ENCODE assay signal across 1 cellular context in the genomic region with DNA sequence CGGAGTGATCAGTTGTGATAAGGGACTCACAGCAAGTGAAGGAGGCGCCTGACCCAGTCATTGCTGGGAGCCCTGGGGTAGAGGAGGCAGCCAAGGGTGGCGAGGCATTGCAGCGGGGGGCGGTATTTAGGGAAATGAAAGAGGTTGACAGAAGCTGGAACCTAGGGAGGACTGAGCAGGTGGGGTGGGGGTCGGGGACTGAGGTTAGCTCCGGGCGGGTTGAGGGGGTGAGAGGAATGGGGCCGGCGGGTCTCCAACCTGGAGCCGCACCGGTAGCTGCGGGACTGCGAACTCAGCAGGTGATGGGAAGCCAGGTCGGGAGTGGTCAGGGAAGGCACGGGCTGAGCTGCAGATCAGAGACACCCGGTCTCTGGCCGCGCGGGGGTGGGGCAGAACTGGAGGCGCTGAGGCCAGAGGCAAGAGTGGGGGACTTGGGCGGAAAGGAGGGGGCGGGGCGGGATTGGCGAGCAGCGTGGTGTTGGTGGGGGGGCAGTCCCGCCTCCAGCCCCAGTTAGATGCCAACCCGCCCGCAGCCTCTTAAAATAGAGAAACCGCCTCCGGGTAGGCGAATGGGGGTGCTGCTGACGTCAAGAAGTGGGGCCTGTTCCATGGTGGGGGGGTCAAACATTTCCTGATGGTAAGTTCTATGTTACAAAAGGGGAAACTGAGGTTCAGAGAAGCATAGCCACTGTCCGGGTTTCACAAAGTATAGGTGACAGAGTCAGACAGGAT.
TF ChIP-seq lines count a peak whose summit lies in the region.

No MANE protein-coding gene starts in this region.

TF ChIP-seq in GM12878, 131 proteins besides CTCF, POLR2A, EP300 and RAD21 (continues in another document):
- no peak for TF ChIP-seq POLR2AphosphoS2 (IDR thresholded peaks at IDR 0.05; ENCODE audit: low read depth, low read length)
- TF ChIP-seq DPF2 (IDR thresholded peaks at IDR 0.05) = peak; percentile 55
- TF ChIP-seq, protein P1, sequence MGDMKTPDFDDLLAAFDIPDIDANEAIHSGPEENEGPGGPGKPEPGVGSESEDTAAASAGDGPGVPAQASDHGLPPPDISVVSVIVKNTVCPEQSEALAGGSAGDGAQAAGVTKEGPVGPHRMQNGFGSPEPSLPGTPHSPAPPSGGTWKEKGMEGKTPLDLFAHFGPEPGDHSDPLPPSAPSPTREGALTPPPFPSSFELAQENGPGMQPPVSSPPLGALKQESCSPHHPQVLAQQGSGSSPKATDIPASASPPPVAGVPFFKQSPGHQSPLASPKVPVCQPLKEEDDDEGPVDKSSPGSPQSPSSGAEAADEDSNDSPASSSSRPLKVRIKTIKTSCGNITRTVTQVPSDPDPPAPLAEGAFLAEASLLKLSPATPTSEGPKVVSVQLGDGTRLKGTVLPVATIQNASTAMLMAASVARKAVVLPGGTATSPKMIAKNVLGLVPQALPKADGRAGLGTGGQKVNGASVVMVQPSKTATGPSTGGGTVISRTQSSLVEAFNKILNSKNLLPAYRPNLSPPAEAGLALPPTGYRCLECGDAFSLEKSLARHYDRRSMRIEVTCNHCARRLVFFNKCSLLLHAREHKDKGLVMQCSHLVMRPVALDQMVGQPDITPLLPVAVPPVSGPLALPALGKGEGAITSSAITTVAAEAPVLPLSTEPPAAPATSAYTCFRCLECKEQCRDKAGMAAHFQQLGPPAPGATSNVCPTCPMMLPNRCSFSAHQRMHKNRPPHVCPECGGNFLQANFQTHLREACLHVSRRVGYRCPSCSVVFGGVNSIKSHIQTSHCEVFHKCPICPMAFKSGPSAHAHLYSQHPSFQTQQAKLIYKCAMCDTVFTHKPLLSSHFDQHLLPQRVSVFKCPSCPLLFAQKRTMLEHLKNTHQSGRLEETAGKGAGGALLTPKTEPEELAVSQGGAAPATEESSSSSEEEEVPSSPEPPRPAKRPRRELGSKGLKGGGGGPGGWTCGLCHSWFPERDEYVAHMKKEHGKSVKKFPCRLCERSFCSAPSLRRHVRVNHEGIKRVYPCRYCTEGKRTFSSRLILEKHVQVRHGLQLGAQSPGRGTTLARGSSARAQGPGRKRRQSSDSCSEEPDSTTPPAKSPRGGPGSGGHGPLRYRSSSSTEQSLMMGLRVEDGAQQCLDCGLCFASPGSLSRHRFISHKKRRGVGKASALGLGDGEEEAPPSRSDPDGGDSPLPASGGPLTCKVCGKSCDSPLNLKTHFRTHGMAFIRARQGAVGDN (IDR thresholded peaks at IDR 0.05) = peak; percentile 58; the same call in 1 of the 2 replicates
- TF ChIP-seq YBX1 (IDR thresholded peaks at IDR 0.05) = no peak
- TF ChIP-seq ZSCAN29 (IDR thresholded peaks at IDR 0.05) = no peak
- no peak for TF ChIP-seq ZNF274 (IDR thresholded peaks at IDR 0.05; ENCODE audit: insufficient read depth, insufficient read length)
- TF ChIP-seq, protein P2, sequence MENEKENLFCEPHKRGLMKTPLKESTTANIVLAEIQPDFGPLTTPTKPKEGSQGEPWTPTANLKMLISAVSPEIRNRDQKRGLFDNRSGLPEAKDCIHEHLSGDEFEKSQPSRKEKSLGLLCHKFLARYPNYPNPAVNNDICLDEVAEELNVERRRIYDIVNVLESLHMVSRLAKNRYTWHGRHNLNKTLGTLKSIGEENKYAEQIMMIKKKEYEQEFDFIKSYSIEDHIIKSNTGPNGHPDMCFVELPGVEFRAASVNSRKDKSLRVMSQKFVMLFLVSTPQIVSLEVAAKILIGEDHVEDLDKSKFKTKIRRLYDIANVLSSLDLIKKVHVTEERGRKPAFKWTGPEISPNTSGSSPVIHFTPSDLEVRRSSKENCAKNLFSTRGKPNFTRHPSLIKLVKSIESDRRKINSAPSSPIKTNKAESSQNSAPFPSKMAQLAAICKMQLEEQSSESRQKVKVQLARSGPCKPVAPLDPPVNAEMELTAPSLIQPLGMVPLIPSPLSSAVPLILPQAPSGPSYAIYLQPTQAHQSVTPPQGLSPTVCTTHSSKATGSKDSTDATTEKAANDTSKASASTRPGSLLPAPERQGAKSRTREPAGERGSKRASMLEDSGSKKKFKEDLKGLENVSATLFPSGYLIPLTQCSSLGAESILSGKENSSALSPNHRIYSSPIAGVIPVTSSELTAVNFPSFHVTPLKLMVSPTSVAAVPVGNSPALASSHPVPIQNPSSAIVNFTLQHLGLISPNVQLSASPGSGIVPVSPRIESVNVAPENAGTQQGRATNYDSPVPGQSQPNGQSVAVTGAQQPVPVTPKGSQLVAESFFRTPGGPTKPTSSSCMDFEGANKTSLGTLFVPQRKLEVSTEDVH (IDR thresholded peaks at IDR 0.05; ENCODE audit: low read depth, partially characterized antibody) = no peak
- TF ChIP-seq PAX5 (IDR thresholded peaks at IDR 0.05; ENCODE audit: borderline replicate concordance, low read depth, low read length) = peak; percentile 100
- TF ChIP-seq BACH1 (IDR thresholded peaks at IDR 0.05; ENCODE audit: borderline replicate concordance) = no peak
- TF ChIP-seq ZBTB33 (IDR thresholded peaks at IDR 0.05) = no peak
- TF ChIP-seq, protein P3, sequence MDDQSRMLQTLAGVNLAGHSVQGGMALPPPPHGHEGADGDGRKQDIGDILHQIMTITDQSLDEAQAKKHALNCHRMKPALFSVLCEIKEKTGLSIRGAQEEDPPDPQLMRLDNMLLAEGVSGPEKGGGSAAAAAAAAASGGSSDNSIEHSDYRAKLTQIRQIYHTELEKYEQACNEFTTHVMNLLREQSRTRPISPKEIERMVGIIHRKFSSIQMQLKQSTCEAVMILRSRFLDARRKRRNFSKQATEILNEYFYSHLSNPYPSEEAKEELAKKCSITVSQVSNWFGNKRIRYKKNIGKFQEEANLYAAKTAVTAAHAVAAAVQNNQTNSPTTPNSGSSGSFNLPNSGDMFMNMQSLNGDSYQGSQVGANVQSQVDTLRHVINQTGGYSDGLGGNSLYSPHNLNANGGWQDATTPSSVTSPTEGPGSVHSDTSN (IDR thresholded peaks at IDR 0.05; ENCODE audit: insufficient replicate concordance, low read depth, low read length) = no peak
- TF ChIP-seq SREBF2 (IDR thresholded peaks at IDR 0.05; ENCODE audit: low read length) = no peak
- TF ChIP-seq BRCA1 (IDR thresholded peaks at IDR 0.05; ENCODE audit: low read depth, low read length) = no peak
- peak; percentile 48 for TF ChIP-seq SP1 (IDR thresholded peaks at IDR 0.05; ENCODE audit: low read depth, low read length)
- TF ChIP-seq ZNF217 (IDR thresholded peaks at IDR 0.05) = no peak
- TF ChIP-seq, protein P4, sequence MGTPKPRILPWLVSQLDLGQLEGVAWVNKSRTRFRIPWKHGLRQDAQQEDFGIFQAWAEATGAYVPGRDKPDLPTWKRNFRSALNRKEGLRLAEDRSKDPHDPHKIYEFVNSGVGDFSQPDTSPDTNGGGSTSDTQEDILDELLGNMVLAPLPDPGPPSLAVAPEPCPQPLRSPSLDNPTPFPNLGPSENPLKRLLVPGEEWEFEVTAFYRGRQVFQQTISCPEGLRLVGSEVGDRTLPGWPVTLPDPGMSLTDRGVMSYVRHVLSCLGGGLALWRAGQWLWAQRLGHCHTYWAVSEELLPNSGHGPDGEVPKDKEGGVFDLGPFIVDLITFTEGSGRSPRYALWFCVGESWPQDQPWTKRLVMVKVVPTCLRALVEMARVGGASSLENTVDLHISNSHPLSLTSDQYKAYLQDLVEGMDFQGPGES (IDR thresholded peaks at IDR 0.05) = no peak
- TF ChIP-seq CREB1 (IDR thresholded peaks at IDR 0.05; ENCODE audit: low read depth) = peak; percentile 83
- TF ChIP-seq TCF7 (IDR thresholded peaks at IDR 0.05; ENCODE audit: borderline replicate concordance) = no peak
- TF ChIP-seq WRNIP1 (IDR thresholded peaks at IDR 0.05; ENCODE audit: borderline replicate concordance, low read depth, low read length) = no peak
- TF ChIP-seq E2F4 (IDR thresholded peaks at IDR 0.05; ENCODE audit: low read depth, low read length) = 0 out of 2 replicates have a peak, but pooled peaks have one; percentile 30
- no peak for TF ChIP-seq REST (IDR thresholded peaks at IDR 0.05; ENCODE audit: low read depth, low read length)
- TF ChIP-seq ZBED1 (IDR thresholded peaks at IDR 0.05; ENCODE audit: borderline replicate concordance) = 0 out of 2 replicates have a peak, but pooled peaks have one; percentile 11
- TF ChIP-seq NR2C2 (IDR thresholded peaks at IDR 0.05; ENCODE audit: borderline replicate concordance, control insufficient read depth, insufficient read length, low read depth) = no peak
- peak in 1 of 2 experiments; percentile 79; a peak in 2 of 3 replicates for TF ChIP-seq EGR1 (IDR thresholded peaks at IDR 0.05; ENCODE audit: borderline replicate concordance in 1 of 2, low read depth in 2 of 2, low read length in 2 of 2)
- TF ChIP-seq ZNF384 (IDR thresholded peaks at IDR 0.05; ENCODE audit: borderline replicate concordance, low read depth, low read length) = no peak
- TF ChIP-seq RFX5 (IDR thresholded peaks at IDR 0.05; ENCODE audit: low read depth, low read length) = 0 out of 2 replicates have a peak, but pooled peaks have one; percentile 28
- TF ChIP-seq, protein P5, sequence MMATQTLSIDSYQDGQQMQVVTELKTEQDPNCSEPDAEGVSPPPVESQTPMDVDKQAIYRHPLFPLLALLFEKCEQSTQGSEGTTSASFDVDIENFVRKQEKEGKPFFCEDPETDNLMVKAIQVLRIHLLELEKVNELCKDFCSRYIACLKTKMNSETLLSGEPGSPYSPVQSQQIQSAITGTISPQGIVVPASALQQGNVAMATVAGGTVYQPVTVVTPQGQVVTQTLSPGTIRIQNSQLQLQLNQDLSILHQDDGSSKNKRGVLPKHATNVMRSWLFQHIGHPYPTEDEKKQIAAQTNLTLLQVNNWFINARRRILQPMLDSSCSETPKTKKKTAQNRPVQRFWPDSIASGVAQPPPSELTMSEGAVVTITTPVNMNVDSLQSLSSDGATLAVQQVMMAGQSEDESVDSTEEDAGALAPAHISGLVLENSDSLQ (IDR thresholded peaks at IDR 0.05) = no peak
- no peak for TF ChIP-seq RB1 (IDR thresholded peaks at IDR 0.05; ENCODE audit: borderline replicate concordance)
- no peak for TF ChIP-seq HSF1 (IDR thresholded peaks at IDR 0.05; ENCODE audit: low read depth, low read length)
- TF ChIP-seq TARDBP (IDR thresholded peaks at IDR 0.05; ENCODE audit: borderline replicate concordance) = no peak
- TF ChIP-seq EZH2 (IDR thresholded peaks at IDR 0.05; ENCODE audit: borderline replicate concordance, control insufficient read depth, low read depth, low read length) = no peak
- TF ChIP-seq MXI1 (IDR thresholded peaks at IDR 0.05; ENCODE audit: low read depth, low read length) = no peak; the same call in none of the 2 replicates
- no peak for TF ChIP-seq SIX5 (IDR thresholded peaks at IDR 0.05; ENCODE audit: low read depth, low read length, severe bottlenecking)
- TF ChIP-seq SUPT20H (IDR thresholded peaks at IDR 0.05; ENCODE audit: borderline replicate concordance, control insufficient read depth, low read depth, low read length) = no peak
- TF ChIP-seq GABPA (IDR thresholded peaks at IDR 0.05; ENCODE audit: low read depth) = no peak
- TF ChIP-seq ETV6 (conservative IDR thresholded peaks at IDR 0.05 in 1 of 2, IDR thresholded peaks at IDR 0.05 in 1 of 2; ENCODE audit: borderline replicate concordance in 1 of 2, low read depth in 1 of 2) = no peak
- peak; percentile 82; the same call in 1 of the 2 replicates for TF ChIP-seq HDGF (IDR thresholded peaks at IDR 0.05)
- TF ChIP-seq LARP7 (IDR thresholded peaks at IDR 0.05) = no peak
- 0 out of 2 replicates have a peak, but pooled peaks have one; percentile 43 for TF ChIP-seq SMARCA5 (IDR thresholded peaks at IDR 0.05)
